8 cellular contexts compared by ENCODE assay signal in genomic region chr3:94004301-94004910, GRCh38. TPM values are rescaled to one million over a fixed set of nuclear protein-coding genes. Genes with fewer than 3 reads are reported as not detected.
DNase-seq lines count a peak whose midpoint lies in the region; ATAC-seq and TF ChIP-seq lines count a peak whose summit lies in the region.

No MANE protein-coding gene starts in this region.

- peak; percentile 73 for TF ChIP-seq CTCF in GM10248 (IDR thresholded peaks at IDR 0.05; ENCODE audit: control extremely low read depth, extremely low read depth, low read depth, missing control alignments)
- TF ChIP-seq CTCF in HEK293 (tag by site-specific recombination; IDR thresholded peaks at IDR 0.05), result no peak
- TF ChIP-seq CTCF in LNCaP clone FGC (IDR thresholded peaks at IDR 0.05; ENCODE audit: control insufficient read depth, extremely low read depth, insufficient read depth), result peak; percentile 87
- TF ChIP-seq CTCF in epithelial cell of proximal tubule (conservative IDR thresholded peaks at IDR 0.05; ENCODE audit: low read depth, low read length), result peak; percentile 86

- peaks cover 0 to 18% of the 10 kb centered on the region in 2 experiments; a peak in 1 of 3 replicates for H3K36me3 ChIP-seq in HEK293 (ENCODE audit: control insufficient read depth in 2 of 2, insufficient read depth in 1 of 2, low read length in 2 of 2)

- no peak overlapping the region for H3K4me3 ChIP-seq in HEK293 (ENCODE audit: low read depth, low read length)
- peak overlapping the region; percentile 26; the same call in 1 of the 2 replicates for H3K4me3 ChIP-seq in LNCaP clone FGC (ENCODE audit: low read depth, low read length)
- peak overlapping the region; percentile 17 for H3K4me3 ChIP-seq in epithelial cell of proximal tubule (ENCODE audit: low read depth, low read length)

- no peaks in the 10 kb centered on the region for H3K27me3 Mint-ChIP-seq in T-cell
- no peaks in the 10 kb centered on the region for H3K27me3 Mint-ChIP-seq in naive thymus-derived CD8-positive, alpha-beta T cell

- H3K9me3 Mint-ChIP-seq in T-cell, result no peaks in the 10 kb centered on the region
- H3K9me3 Mint-ChIP-seq in naive thymus-derived CD8-positive, alpha-beta T cell, result no peaks in the 10 kb centered on the region

- ATAC-seq in T-cell (replicated peaks in 1 of 4), result peak; percentile 73 to 86 (median 78)
- ATAC-seq in naive thymus-derived CD8-positive, alpha-beta T cell, result peak; percentile 78 to 83

- H3K36me3 Mint-ChIP-seq in T-cell, result peaks cover 8% of the 10 kb centered on the region
- H3K36me3 Mint-ChIP-seq in naive thymus-derived CD8-positive, alpha-beta T cell, result peaks cover 0 to 2% (median 0%) of the 10 kb centered on the region in 3 donors

- CTCF ChIA-PET in GM10248 (lab: Yijun Ruan, JAX), result interaction anchor here (0.6 to 2.5 kb wide), 10 partner anchors 9 to 285 kb away, joined by 3 to 18 read pairs (median 3); partner anchors contain the start of genes DHFR2 and STX19
- CTCF ChIA-PET in HEK293 (lab: Yijun Ruan, JAX), result interaction anchor here (0.5 to 1.7 kb wide), 17 partner anchors 10 to 1287 kb away, joined by 3 to 10 read pairs (median 4); partner anchors contain the start of genes DHFR2, NSUN3 and STX19
- CTCF ChIA-PET in T-cell (lab: Charles Lee), result interaction anchor here (0.7 to 5.7 kb wide), 9 partner anchors 9 to 65 kb away, joined by 3 to 46 read pairs (median 4); partner anchors contain the start of gene ARL13B (in 1 of the 2)

- in situ Hi-C loops in ACHN (cut with HindIII; ENCODE audit: low pct_ligation_motif_present, low pct_unique_long_range_greater_than_20kb, low sequenced_read_pairs), result no loop called here

- H3K4me1 Mint-ChIP-seq in T-cell, result peaks cover 2 to 5% (median 4%) of the 10 kb centered on the region in 3 donors
- H3K4me1 Mint-ChIP-seq in naive thymus-derived CD8-positive, alpha-beta T cell, result peaks cover 0 to 4% (median under 1%) of the 10 kb centered on the region in 4 donors

- H3K27ac Mint-ChIP-seq in T-cell, result peak overlapping the region; percentile 28 to 59
- H3K27ac Mint-ChIP-seq in naive thymus-derived CD8-positive, alpha-beta T cell, result peak overlapping the region in 5 of 10 donors; percentile 14 to 89 (median 56)

- H3K4me3 Mint-ChIP-seq in T-cell, result peak overlapping the region; percentile 18 to 72 (median 66)
- peak overlapping the region; percentile 65 to 86 (median 80) for H3K4me3 Mint-ChIP-seq in naive thymus-derived CD8-positive, alpha-beta T cell

- no peaks in the 10 kb centered on the region for H3K4me1 ChIP-seq in HEK293 (ENCODE audit: control insufficient read depth, insufficient read depth, low read length)

- POLR2A ChIA-PET in GM10248 (lab: Yijun Ruan, JAX), result no interaction called here
- POLR2A ChIA-PET in HEK293 (lab: Yijun Ruan, JAX), result no interaction called here
- POLR2A ChIA-PET in T-cell (lab: Charles Lee), result interaction anchor here (0.6 to 0.7 kb wide), 2 partner anchors 110 to 256 kb away, joined by 4 to 6 read pairs; no protein-coding TSS in a partner anchor
- POLR2A ChIA-PET in naive thymus-derived CD8-positive, alpha-beta T cell (lab: Charles Lee), result no interaction called here

- H3K27ac ChIP-seq in HEK293 (ENCODE audit: extremely low read depth, low read depth, low read length), result no peak overlapping the region

- DNase-seq in ACHN (peak; percentile 69), GM10248 (ENCODE audit: extremely low spot score) (peak; percentile 47), LNCaP clone FGC (ENCODE audit: low read depth) (peak; percentile 57), T-cell (peak in 2 of 34 experiments; percentile 0 to 8), epithelial cell of proximal tubule (ENCODE audit: low read depth) (no peak)
- DNase-seq in naive thymus-derived CD8-positive, alpha-beta T cell, result peak in 5 of 10 donors; percentile 4 to 61 (median 50)
- DNase-seq in activated CD8-positive, alpha-beta memory T cell treated with anti-CD3 and anti-CD28 coated beads, Interleukin-2, amount 50 U/mL, for 48 hours, result no peak

- H3K9me3 ChIP-seq in HEK293 (ENCODE audit: control insufficient read depth, insufficient read depth, low read depth, low read length), result no peaks in the 10 kb centered on the region

TF ChIP-seq in HEK293, 187 proteins besides CTCF, POLR2A, EP300 and RAD21:
- TF ChIP-seq ZNF548 (tag by site-specific recombination; IDR thresholded peaks at IDR 0.05), result no peak
- TF ChIP-seq, protein P1, sequence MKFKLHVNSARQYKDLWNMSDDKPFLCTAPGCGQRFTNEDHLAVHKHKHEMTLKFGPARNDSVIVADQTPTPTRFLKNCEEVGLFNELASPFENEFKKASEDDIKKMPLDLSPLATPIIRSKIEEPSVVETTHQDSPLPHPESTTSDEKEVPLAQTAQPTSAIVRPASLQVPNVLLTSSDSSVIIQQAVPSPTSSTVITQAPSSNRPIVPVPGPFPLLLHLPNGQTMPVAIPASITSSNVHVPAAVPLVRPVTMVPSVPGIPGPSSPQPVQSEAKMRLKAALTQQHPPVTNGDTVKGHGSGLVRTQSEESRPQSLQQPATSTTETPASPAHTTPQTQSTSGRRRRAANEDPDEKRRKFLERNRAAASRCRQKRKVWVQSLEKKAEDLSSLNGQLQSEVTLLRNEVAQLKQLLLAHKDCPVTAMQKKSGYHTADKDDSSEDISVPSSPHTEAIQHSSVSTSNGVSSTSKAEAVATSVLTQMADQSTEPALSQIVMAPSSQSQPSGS (tag by site-specific recombination; IDR thresholded peaks at IDR 0.05; ENCODE audit: low read depth), result no peak
- no peak for TF ChIP-seq KLF9 (tag by site-specific recombination; IDR thresholded peaks at IDR 0.05; ENCODE audit: low read depth)
- TF ChIP-seq, protein P2, sequence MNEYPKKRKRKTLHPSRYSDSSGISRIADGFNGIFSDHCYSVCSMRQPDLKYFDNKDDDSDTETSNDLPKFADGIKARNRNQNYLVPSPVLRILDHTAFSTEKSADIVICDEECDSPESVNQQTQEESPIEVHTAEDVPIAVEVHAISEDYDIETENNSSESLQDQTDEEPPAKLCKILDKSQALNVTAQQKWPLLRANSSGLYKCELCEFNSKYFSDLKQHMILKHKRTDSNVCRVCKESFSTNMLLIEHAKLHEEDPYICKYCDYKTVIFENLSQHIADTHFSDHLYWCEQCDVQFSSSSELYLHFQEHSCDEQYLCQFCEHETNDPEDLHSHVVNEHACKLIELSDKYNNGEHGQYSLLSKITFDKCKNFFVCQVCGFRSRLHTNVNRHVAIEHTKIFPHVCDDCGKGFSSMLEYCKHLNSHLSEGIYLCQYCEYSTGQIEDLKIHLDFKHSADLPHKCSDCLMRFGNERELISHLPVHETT (tag by site-specific recombination; IDR thresholded peaks at IDR 0.05), result no peak
- TF ChIP-seq ZNF843 (tag by site-specific recombination; IDR thresholded peaks at IDR 0.05), result no peak
- TF ChIP-seq GFI1B (tag by site-specific recombination; IDR thresholded peaks at IDR 0.05), result no peak
- TF ChIP-seq ZNF302 (tag by site-specific recombination; IDR thresholded peaks at IDR 0.05; ENCODE audit: low read depth), result no peak
- no peak for TF ChIP-seq HOXA7 (CRISPR knock-in tag; IDR thresholded peaks at IDR 0.05; ENCODE audit: borderline replicate concordance)
- no peak for TF ChIP-seq ZNF10 (tag by site-specific recombination; IDR thresholded peaks at IDR 0.05)
- peak; percentile 71 for TF ChIP-seq ZNF654 (tag by site-specific recombination; IDR thresholded peaks at IDR 0.05; ENCODE audit: low read depth)
- 0 out of 2 replicates have a peak, but pooled peaks have one; percentile 23 for TF ChIP-seq PRDM6 (tag by site-specific recombination; IDR thresholded peaks at IDR 0.05)

RNA-seq across cellular contexts. Expression of gene STX19, which starts 24.0 kb away (rescaled TPM):
- total RNA-seq in T-cell, result not detected
- total RNA-seq in epithelial cell of proximal tubule, result not detected in 2 replicates
- not detected for total RNA-seq in naive thymus-derived CD8-positive, alpha-beta T cell
- polyA plus RNA-seq in naive thymus-derived CD8-positive, alpha-beta T cell, result under 1 TPM in 1 of 3 donors, not detected in 2; 0.40 TPM

RNA-seq across cellular contexts. Expression of gene ARL13B, which starts 24.5 kb away (rescaled TPM):
- total RNA-seq in T-cell, result 10 to 100 TPM in 1 of 5 donors, 1 to 10 TPM in 4; 6.0 to 11.5 (median 9.2) TPM
- 6.7 and 12.3 TPM in 2 replicates for total RNA-seq in epithelial cell of proximal tubule
- 1 to 10 TPM; 8.0 to 9.6 TPM for total RNA-seq in naive thymus-derived CD8-positive, alpha-beta T cell
- polyA plus RNA-seq in naive thymus-derived CD8-positive, alpha-beta T cell, result 1 to 10 TPM; 3.4 to 7.4 (median 4.4) TPM

RNA-seq across cellular contexts. Expression of gene PROS1, which starts 30.7 kb away (rescaled TPM):
- total RNA-seq in T-cell (under 1 TPM in 3 of 5 donors, not detected in 2; 0.32 to 0.39 (median 0.32) TPM), epithelial cell of proximal tubule (4.3 and 10.0 TPM in 2 replicates)
- not detected for total RNA-seq in naive thymus-derived CD8-positive, alpha-beta T cell
- not detected for polyA plus RNA-seq in naive thymus-derived CD8-positive, alpha-beta T cell

RNA-seq across cellular contexts. Expression of gene DHFR2, which starts 58.3 kb away (rescaled TPM):
- total RNA-seq in T-cell (10 to 100 TPM in 1 of 5 donors, 1 to 10 TPM in 4; 3.5 to 11.4 (median 8.6) TPM), epithelial cell of proximal tubule (0.92 and 1.8 TPM in 2 replicates)
- total RNA-seq in naive thymus-derived CD8-positive, alpha-beta T cell, result 10 to 100 TPM; 10.7 to 10.8 TPM
- 1 to 10 TPM; 2.5 to 5.7 (median 2.7) TPM for polyA plus RNA-seq in naive thymus-derived CD8-positive, alpha-beta T cell

RNA-seq across cellular contexts. Expression of gene NSUN3, which starts 58.5 kb away (rescaled TPM):
- total RNA-seq in T-cell (10 to 100 TPM; 15.8 to 20.0 (median 18.4) TPM), epithelial cell of proximal tubule (5.4 and 7.0 TPM in 2 replicates)
- total RNA-seq in naive thymus-derived CD8-positive, alpha-beta T cell, result 10 to 100 TPM; 21.0 to 22.5 TPM
- 10 to 100 TPM in 1 of 3 donors, 1 to 10 TPM in 2; 7.8 to 10.9 (median 8.2) TPM for polyA plus RNA-seq in naive thymus-derived CD8-positive, alpha-beta T cell

Comparison
In these comparisons a context has a peak if more than half of its experiments do, and no peak if none do; other contexts are left out.
1. DNase-seq: peak in ACHN (single experiment), GM10248 (single experiment) and LNCaP clone FGC (single experiment); none in epithelial cell of proximal tubule (single experiment) and activated CD8-positive, alpha-beta memory T cell treated with anti-CD3 and anti-CD28 coated beads, Interleukin-2, amount 50 U/mL, for 48 hours (single experiment).
2. POLR2A ChIA-PET loops: an anchor here in T-cell (0.6 to 0.7 kb wide); none called in GM10248, HEK293 and naive thymus-derived CD8-positive, alpha-beta T cell.